In genomic region chr2:240250985-240251847, GRCh38 we compare ENCODE assay signal across 9 cellular contexts.
A peak's percentile ranks its signal among the peaks of the same experiment; 100 is the strongest.
DNase-seq lines count a peak whose midpoint lies in the region; ATAC-seq and TF ChIP-seq lines count a peak whose summit lies in the region.
"Had no signal": no experiment of that assay in that cellular context is flagged by ENCODE, and none has a peak within 500 bp of the region (broad histone marks: within the 10 kb centered on the region; RNA-seq: fewer than 3 reads in every experiment).

No MANE protein-coding gene starts in this region.

- no peaks in the 10 kb centered on the region for H3K9me3 ChIP-seq in tibial nerve

- H3K36me3 Mint-ChIP-seq in activated CD4-positive, alpha-beta T cell treated with anti-CD3 and anti-CD28 coated beads for 36 hours (ENCODE audit: low read depth): no peaks in the 10 kb centered on the region

- peak in 1 of 5 experiments; percentile 23 for TF ChIP-seq CTCF in tibial nerve (IDR thresholded peaks at IDR 0.05)

- H3K4me1 Mint-ChIP-seq in activated CD4-positive, alpha-beta T cell treated with anti-CD3 and anti-CD28 coated beads for 36 hours: no peaks in the 10 kb centered on the region

- H3K4me3 ChIP-seq in tibial nerve: peak overlapping the region in 1 of 4 donors; percentile 23

- no peaks in the 10 kb centered on the region for H3K27me3 ChIP-seq in tibial nerve

- CTCF ChIA-PET in activated CD4-positive, alpha-beta T cell treated with anti-CD3 and anti-CD28 coated beads for 36 hours (lab: Charles Lee): no interaction called here

- no peaks in the 10 kb centered on the region for H3K9me3 Mint-ChIP-seq in activated CD4-positive, alpha-beta T cell treated with anti-CD3 and anti-CD28 coated beads for 36 hours (ENCODE audit: low read depth)
- H3K9me3 Mint-ChIP-seq: stimulated activated naive CD8-positive, alpha-beta T cell treated with anti-CD3 and anti-CD28 coated beads, Interleukin-15, Interleukin-2, amounts not matched to agents 100 ng/mL and 50 ng/mL, for 24 hours had no signal

- no peak for TF ChIP-seq POLR2A in tibial nerve (IDR thresholded peaks at IDR 0.05)

- peaks cover 0 to 56% (median 45%) of the 10 kb centered on the region in 4 donors for H3K4me1 ChIP-seq in tibial nerve

- 9 to 14% methylated on average over 8 to 20 of the region's 32 CpGs for WGBS in tibial nerve, 2 donors

- intact Hi-C loops in activated CD4-positive, alpha-beta T cell treated with anti-CD3 and anti-CD28 coated beads for 36 hours (cut with DNase I, micrococcal nuclease): no loop called here

- POLR2A ChIA-PET in activated CD4-positive, alpha-beta T cell treated with anti-CD3 and anti-CD28 coated beads for 36 hours (lab: Charles Lee): no interaction called here

- peak; percentile 95 to 98 for TF ChIP-seq EP300 in tibial nerve (IDR thresholded peaks at IDR 0.05)

- no peak overlapping the region for H3K4me3 Mint-ChIP-seq in activated CD4-positive, alpha-beta T cell treated with anti-CD3 and anti-CD28 coated beads for 36 hours
- H3K4me3 Mint-ChIP-seq: stimulated activated naive CD8-positive, alpha-beta T cell treated with anti-CD3 and anti-CD28 coated beads, Interleukin-15, Interleukin-2, amounts not matched to agents 100 ng/mL and 50 ng/mL, for 24 hours had no signal

- DNase-seq in activated CD4-positive, alpha-beta T cell treated with anti-CD3 and anti-CD28 coated beads for 36 hours: peak; percentile 24
- no peak for DNase-seq in activated CD4-positive, alpha-beta T cell treated with anti-CD3 and anti-CD28 coated beads, Interleukin-2, amount 50 U/mL, for 4 hours
- DNase-seq in SHP77 treated with DMSO at 0.1 percent for 48 hours (lab: John Stamatoyannopoulos, UW): peak; percentile 33
- DNase-seq in epithelial cell of prostate (ENCODE audit: low read depth, low spot score): no peak
- peak; percentile 91 for DNase-seq in midbrain (lab: John Stamatoyannopoulos, UW)
- peak; percentile 89 to 90 for DNase-seq in tibial nerve (ENCODE audit: low spot score in 2 of 2)

- H3K27me3 Mint-ChIP-seq in activated CD4-positive, alpha-beta T cell treated with anti-CD3 and anti-CD28 coated beads for 36 hours: peaks cover 9% of the 10 kb centered on the region

- H3K36me3 ChIP-seq in tibial nerve: no peaks in the 10 kb centered on the region

- H3K27ac Mint-ChIP-seq in activated CD4-positive, alpha-beta T cell treated with anti-CD3 and anti-CD28 coated beads for 36 hours: no peak overlapping the region
- H3K27ac Mint-ChIP-seq: stimulated activated naive CD8-positive, alpha-beta T cell treated with anti-CD3 and anti-CD28 coated beads, Interleukin-15, Interleukin-2, amounts not matched to agents 100 ng/mL and 50 ng/mL, for 24 hours had no signal

- ATAC-seq in activated CD4-positive, alpha-beta T cell treated with anti-CD3 and anti-CD28 coated beads for 36 hours: no peak
- ATAC-seq in GM21515 (IDR thresholded peaks at IDR 0.05; ENCODE audit: unreplicated experiment) (no peak), HG02571 (IDR thresholded peaks at IDR 0.05; ENCODE audit: unreplicated experiment) (no peak)

- H3K27ac ChIP-seq in epithelial cell of prostate (peak overlapping the region; percentile 26), tibial nerve (peak overlapping the region; percentile 91 to 97 (median 94))

Comparison
In these comparisons a context has a peak if more than half of its experiments do, and no peak if none do; other contexts are left out.
1. DNase-seq: peak in activated CD4-positive, alpha-beta T cell treated with anti-CD3 and anti-CD28 coated beads for 36 hours (single experiment), SHP77 treated with DMSO at 0.1 percent for 48 hours (single experiment), midbrain (single experiment) and tibial nerve (2 of 2); none in activated CD4-positive, alpha-beta T cell treated with anti-CD3 and anti-CD28 coated beads, Interleukin-2, amount 50 U/mL, for 4 hours (0 of 2) and epithelial cell of prostate (single experiment).